In genomic region chr10:67851229-67851628, GRCh38 we compare ENCODE assay signal across 24 cellular contexts. TPM values are rescaled to one million over a fixed set of nuclear protein-coding genes. Genes with fewer than 3 reads are reported as not detected.
A peak's percentile ranks its signal among the peaks of the same experiment; 100 is the strongest.
DNase-seq lines count a peak whose midpoint lies in the region; ATAC-seq and TF ChIP-seq lines count a peak whose summit lies in the region.
"Had no signal": no experiment of that assay in that cellular context is flagged by ENCODE, and none has a peak within 500 bp of the region (broad histone marks: within the 10 kb centered on the region; RNA-seq: fewer than 3 reads in every experiment).

No MANE protein-coding gene starts in this region.

- WGBS in hepatocyte (ENCODE audit: low lambda C conversion rate, missing lambda C conversion rate), result 57% methylated on average over 2 of the region's 2 CpGs

- no peaks in the 10 kb centered on the region for H3K9me3 ChIP-seq in hepatocyte (ENCODE audit: low read depth)
- no peaks in the 10 kb centered on the region for H3K9me3 ChIP-seq in CD4-positive, alpha-beta memory T cell (ENCODE audit: control insufficient read depth in 1 of 2, low read length in 2 of 2)
- H3K9me3 ChIP-seq: BLaER1, esophagus squamous epithelium, gastroesophageal sphincter, lower lobe of right lung, ovary had no signal

- H3K27ac ChIP-seq in hepatocyte, result peak overlapping the region; percentile 32
- no peak overlapping the region for H3K27ac ChIP-seq in CD4-positive, alpha-beta memory T cell (ENCODE audit: low read depth, low read length)
- H3K27ac ChIP-seq: BLaER1, brain microvascular endothelial cell had no signal

- H3K36me3 ChIP-seq in hepatocyte (replicated peaks; ENCODE audit: insufficient read depth, low read depth), result no peaks in the 10 kb centered on the region
- H3K36me3 ChIP-seq in CD4-positive, alpha-beta memory T cell (ENCODE audit: insufficient read depth, low read length), result no peaks in the 10 kb centered on the region
- H3K36me3 ChIP-seq: BLaER1, brain microvascular endothelial cell, esophagus squamous epithelium, gastroesophageal sphincter, lower lobe of right lung, ovary had no signal

- intact Hi-C loops in activated naive CD4-positive, alpha-beta T cell treated with anti-CD3 and anti-CD28 coated beads for 36 hours (cut with micrococcal nuclease), result loop anchor here (10.0 kb wide), 1 partner anchor 1044 kb away; no protein-coding TSS in a partner anchor
- intact Hi-C loops in CD4-positive, alpha-beta memory T cell (cut with micrococcal nuclease), result no loop called here

- H2AFZ ChIP-seq in hepatocyte, result no peak overlapping the region
- H2AFZ ChIP-seq: GM23248 had no signal

- no peak for DNase-seq in activated naive CD4-positive, alpha-beta T cell treated with anti-CD3 and anti-CD28 coated beads for 36 hours
- no peak for DNase-seq in activated naive CD4-positive, alpha-beta T cell treated with anti-CD3 and anti-CD28 coated beads, Interleukin-2, amount 50 U/mL, for 16 hours
- no peak for DNase-seq in activated CD8-positive, alpha-beta T cell treated with anti-CD3 and anti-CD28 coated beads, Interleukin-2, amount 10 ng/mL, durations not matched to agents 7 days and 5 days
- DNase-seq in hepatocyte (ENCODE audit: low spot score), result no peak
- no peak for DNase-seq in type B pancreatic cell (ENCODE audit: extremely low spot score, unreplicated experiment)
- DNase-seq in CD4-positive, alpha-beta memory T cell, result no peak
- no peak for DNase-seq in foreskin melanocyte
- no peak for DNase-seq in NCI-H1930 (lab: John Stamatoyannopoulos, UW)
- DNase-seq: activated CD4-positive, alpha-beta T cell treated with anti-CD3 and anti-CD28 coated beads for 48 hours; brain microvascular endothelial cell; effector memory CD4-positive, alpha-beta T cell; esophagus squamous epithelium; GM23248; kidney; lower lobe of right lung; NCI-H1048; NCI-H2029; NCI-H345; NCI-H82; ovary; right cardiac atrium; trophoblast cell had no signal

- no peak for ATAC-seq in activated CD8-positive, alpha-beta T cell treated with anti-CD3 and anti-CD28 coated beads, Interleukin-2, amount 10 ng/mL, durations not matched to agents 7 days and 5 days
- ATAC-seq: gastroesophageal sphincter, lower lobe of right lung, right cardiac atrium had no signal

- H3K4me2 ChIP-seq in hepatocyte, result no peak overlapping the region

- H3K9me2 ChIP-seq in hepatocyte (replicated peaks; ENCODE audit: insufficient read depth), result no peaks in the 10 kb centered on the region

- POLR2A ChIA-PET in activated CD8-positive, alpha-beta T cell treated with anti-CD3 and anti-CD28 coated beads, Interleukin-2, amount 10 ng/mL, durations not matched to agents 7 days and 5 days (lab: Charles Lee), result interaction anchor here (0.6 kb wide), 1 partner anchor 864 kb away, joined by 3 read pairs; no protein-coding TSS in a partner anchor
- POLR2A ChIA-PET in CD4-positive, alpha-beta memory T cell (lab: Charles Lee; ENCODE audit: partially characterized antibody), result interaction anchor here (0.8 to 1.3 kb wide), 3 partner anchors 33 to 224 kb away, joined by 3 read pairs; partner anchors contain the start of genes HERC4 and SIRT1

- TF ChIP-seq CTCF in hepatocyte (IDR thresholded peaks at IDR 0.05; ENCODE audit: poor library complexity) (no peak), type B pancreatic cell (conservative IDR thresholded peaks at IDR 0.05) (no peak)

- H3K27ac Mint-ChIP-seq in activated naive CD4-positive, alpha-beta T cell treated with anti-CD3 and anti-CD28 coated beads for 36 hours, result peak overlapping the region; percentile 19
- H3K27ac Mint-ChIP-seq in activated CD8-positive, alpha-beta T cell treated with anti-CD3 and anti-CD28 coated beads, Interleukin-2, amount 10 ng/mL, durations not matched to agents 7 days and 5 days, result no peak overlapping the region
- no peak overlapping the region for H3K27ac Mint-ChIP-seq in type B pancreatic cell
- H3K27ac Mint-ChIP-seq in CD4-positive, alpha-beta memory T cell, result peak overlapping the region in 1 of 7 donors; percentile 31

- CTCF ChIA-PET in activated naive CD4-positive, alpha-beta T cell treated with anti-CD3 and anti-CD28 coated beads for 36 hours (lab: Charles Lee), result interaction anchor here (0.6 to 8.3 kb wide), 2 partner anchors 53 to 305 kb away, joined by 5 to 114 read pairs; no protein-coding TSS in a partner anchor
- CTCF ChIA-PET in activated CD8-positive, alpha-beta T cell treated with anti-CD3 and anti-CD28 coated beads, Interleukin-2, amount 10 ng/mL, durations not matched to agents 7 days and 5 days (lab: Charles Lee), result interaction anchor here (0.7 to 8.3 kb wide), 4 partner anchors 62 to 450 kb away, joined by 3 to 132 read pairs (median 56); no protein-coding TSS in a partner anchor
- CTCF ChIA-PET in CD4-positive, alpha-beta memory T cell (lab: Charles Lee; ENCODE audit: partially characterized antibody), result interaction anchor here (0.8 to 2.6 kb wide), 2 partner anchors 36 to 305 kb away, joined by 3 to 18 read pairs; no protein-coding TSS in a partner anchor

- H3K4me1 ChIP-seq in hepatocyte (ENCODE audit: insufficient read depth), result no peaks in the 10 kb centered on the region
- peaks cover 8% of the 10 kb centered on the region for H3K4me1 ChIP-seq in CD4-positive, alpha-beta memory T cell (ENCODE audit: insufficient read depth, low read length)

- H3K27me3 ChIP-seq in hepatocyte, result no peaks in the 10 kb centered on the region
- no peaks in the 10 kb centered on the region for H3K27me3 ChIP-seq in CD4-positive, alpha-beta memory T cell (ENCODE audit: insufficient read depth, low read length)
- H3K27me3 ChIP-seq: BLaER1, brain microvascular endothelial cell, esophagus squamous epithelium, gastroesophageal sphincter, ovary had no signal

- H3K4me3 ChIP-seq in hepatocyte, result no peak overlapping the region
- H3K4me3 ChIP-seq in CD4-positive, alpha-beta memory T cell (ENCODE audit: low read length in 2 of 2), result no peak overlapping the region
- H3K4me3 ChIP-seq: BLaER1, gastroesophageal sphincter, GM23248, lower lobe of right lung, ovary had no signal

- H3K4me3 Mint-ChIP-seq in activated naive CD4-positive, alpha-beta T cell treated with anti-CD3 and anti-CD28 coated beads for 36 hours, result no peak overlapping the region
- peak overlapping the region; percentile 2 for H3K4me3 Mint-ChIP-seq in activated CD8-positive, alpha-beta T cell treated with anti-CD3 and anti-CD28 coated beads, Interleukin-2, amount 10 ng/mL, durations not matched to agents 7 days and 5 days
- H3K4me3 Mint-ChIP-seq in type B pancreatic cell, result peak overlapping the region; percentile 62
- peak overlapping the region in 4 of 8 donors; percentile 3 to 52 (median 34) for H3K4me3 Mint-ChIP-seq in CD4-positive, alpha-beta memory T cell

- no peaks in the 10 kb centered on the region for H3K9me3 Mint-ChIP-seq in activated naive CD4-positive, alpha-beta T cell treated with anti-CD3 and anti-CD28 coated beads for 36 hours
- no peaks in the 10 kb centered on the region for H3K9me3 Mint-ChIP-seq in activated CD8-positive, alpha-beta T cell treated with anti-CD3 and anti-CD28 coated beads, Interleukin-2, amount 10 ng/mL, durations not matched to agents 7 days and 5 days (ENCODE audit: insufficient read depth)
- no peaks in the 10 kb centered on the region for H3K9me3 Mint-ChIP-seq in type B pancreatic cell
- H3K9me3 Mint-ChIP-seq in CD4-positive, alpha-beta memory T cell, result peaks cover 0 to 2% (median 0%) of the 10 kb centered on the region in 8 donors

- no peaks in the 10 kb centered on the region for H3K27me3 Mint-ChIP-seq in activated naive CD4-positive, alpha-beta T cell treated with anti-CD3 and anti-CD28 coated beads for 36 hours (ENCODE audit: low read depth)
- no peaks in the 10 kb centered on the region for H3K27me3 Mint-ChIP-seq in activated CD8-positive, alpha-beta T cell treated with anti-CD3 and anti-CD28 coated beads, Interleukin-2, amount 10 ng/mL, durations not matched to agents 7 days and 5 days (ENCODE audit: low read depth)
- H3K27me3 Mint-ChIP-seq in type B pancreatic cell, result no peaks in the 10 kb centered on the region
- H3K27me3 Mint-ChIP-seq in CD4-positive, alpha-beta memory T cell, result no peaks in the 10 kb centered on the region

- peaks cover 10% of the 10 kb centered on the region for H3K4me1 Mint-ChIP-seq in activated naive CD4-positive, alpha-beta T cell treated with anti-CD3 and anti-CD28 coated beads for 36 hours (ENCODE audit: low read depth)
- peaks cover 18% of the 10 kb centered on the region for H3K4me1 Mint-ChIP-seq in activated CD8-positive, alpha-beta T cell treated with anti-CD3 and anti-CD28 coated beads, Interleukin-2, amount 10 ng/mL, durations not matched to agents 7 days and 5 days (ENCODE audit: low read depth)
- H3K4me1 Mint-ChIP-seq in type B pancreatic cell (ENCODE audit: unreplicated experiment), result peaks cover 4% of the 10 kb centered on the region
- H3K4me1 Mint-ChIP-seq in CD4-positive, alpha-beta memory T cell, result peaks cover 7 to 26% (median 11%) of the 10 kb centered on the region in 4 donors

- H3K79me2 ChIP-seq in hepatocyte, result peaks cover 4% of the 10 kb centered on the region

- peaks cover 5% of the 10 kb centered on the region for H3K36me3 Mint-ChIP-seq in activated naive CD4-positive, alpha-beta T cell treated with anti-CD3 and anti-CD28 coated beads for 36 hours (ENCODE audit: low read depth)
- H3K36me3 Mint-ChIP-seq in activated CD8-positive, alpha-beta T cell treated with anti-CD3 and anti-CD28 coated beads, Interleukin-2, amount 10 ng/mL, durations not matched to agents 7 days and 5 days (ENCODE audit: low read depth), result peaks cover 4% of the 10 kb centered on the region
- no peaks in the 10 kb centered on the region for H3K36me3 Mint-ChIP-seq in type B pancreatic cell
- peaks cover 0 to 6% of the 10 kb centered on the region in 2 donors for H3K36me3 Mint-ChIP-seq in CD4-positive, alpha-beta memory T cell

- H4K20me1 ChIP-seq in hepatocyte (ENCODE audit: insufficient read depth, poor library complexity, severe bottlenecking), result no peaks in the 10 kb centered on the region
- H4K20me1 ChIP-seq: BLaER1 had no signal

RNA-seq across cellular contexts. Expression of gene DNAJC12, which starts 13.2 kb away (rescaled TPM):
- total RNA-seq in activated naive CD4-positive, alpha-beta T cell treated with anti-CD3 and anti-CD28 coated beads for 36 hours, result 10 to 100 TPM; 13.2 to 13.9 TPM
- 1 to 10 TPM; 2.6 to 3.0 TPM for total RNA-seq in activated CD8-positive, alpha-beta T cell treated with anti-CD3 and anti-CD28 coated beads, Interleukin-2, amount 10 ng/mL, durations not matched to agents 7 days and 5 days
- 13.4 and 16.7 TPM in 2 replicates for total RNA-seq in hepatocyte
- 6.2 and 8.1 TPM in 2 replicates for polyA plus RNA-seq in hepatocyte
- total RNA-seq in type B pancreatic cell (ENCODE audit: low replicate concordance), result 15.7 and 19.4 TPM in 2 replicates
- total RNA-seq in CD4-positive, alpha-beta memory T cell, result not detected
- under 1 TPM in 1 of 2 donors, not detected in 1; 0.22 TPM for polyA plus RNA-seq in CD4-positive, alpha-beta memory T cell

RNA-seq across cellular contexts. Expression of gene SIRT1, which starts 33.2 kb away (rescaled TPM):
- total RNA-seq in activated naive CD4-positive, alpha-beta T cell treated with anti-CD3 and anti-CD28 coated beads for 36 hours, result 10 to 100 TPM; 18.7 to 18.8 TPM
- total RNA-seq in activated CD8-positive, alpha-beta T cell treated with anti-CD3 and anti-CD28 coated beads, Interleukin-2, amount 10 ng/mL, durations not matched to agents 7 days and 5 days, result 10 to 100 TPM; 21.9 TPM
- 21.2 and 24.3 TPM in 2 replicates for total RNA-seq in hepatocyte
- 7.8 and 14.7 TPM in 2 replicates for polyA plus RNA-seq in hepatocyte
- total RNA-seq in type B pancreatic cell (ENCODE audit: low replicate concordance), result 22.2 and 30.4 TPM in 2 replicates
- total RNA-seq in CD4-positive, alpha-beta memory T cell, result 10 to 100 TPM; 57.1 to 58.8 TPM
- polyA plus RNA-seq in CD4-positive, alpha-beta memory T cell, result 10 to 100 TPM in 1 of 2 donors, 1 to 10 TPM in 1; 6.7 to 22.2 TPM
